ENCODE assay signal across 1 cellular context in the genomic region with DNA sequence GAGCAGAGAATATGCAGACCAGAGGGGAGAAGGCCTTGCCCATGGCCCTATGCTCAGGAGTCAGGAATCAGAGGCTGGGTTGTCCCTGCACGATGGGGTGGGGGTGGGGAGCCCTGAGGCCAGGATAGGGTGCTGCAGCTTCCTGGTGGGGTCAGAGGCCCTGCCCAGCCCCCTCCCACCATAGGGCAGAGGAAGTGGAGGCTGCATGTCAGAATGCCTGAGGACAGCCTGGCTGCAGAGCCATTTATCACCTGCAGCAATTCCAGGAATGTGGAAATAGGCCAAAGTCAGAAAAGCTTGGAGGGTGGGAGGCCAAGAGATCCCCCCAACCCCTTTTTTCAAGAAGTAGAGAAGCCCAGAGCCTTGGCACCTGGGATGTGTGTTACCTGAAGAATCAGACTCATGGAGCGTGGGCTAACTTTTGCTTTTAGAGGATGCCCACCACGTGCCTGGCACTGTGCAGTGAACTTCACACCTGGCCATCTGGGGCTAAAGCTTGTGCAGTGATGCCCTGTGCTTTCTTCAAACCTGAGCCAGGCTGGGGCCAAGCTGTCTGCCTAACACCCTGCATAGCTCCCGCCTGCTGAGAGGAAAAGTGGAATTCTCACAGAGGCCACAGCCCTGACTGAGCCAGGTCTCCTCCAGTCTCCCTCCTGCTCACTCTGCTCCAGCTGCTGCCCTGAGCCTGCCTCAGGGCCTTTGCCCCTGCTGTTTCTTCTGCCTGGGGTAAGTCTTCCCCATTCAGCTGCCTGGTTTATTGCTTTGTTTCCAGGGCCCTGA.
TF ChIP-seq lines count a peak whose summit lies in the region.

No MANE protein-coding gene starts in this region.

TF ChIP-seq in WTC11, 78 proteins besides CTCF, POLR2A, EP300 and RAD21 (continued from another document):
- TF ChIP-seq, protein P1, sequence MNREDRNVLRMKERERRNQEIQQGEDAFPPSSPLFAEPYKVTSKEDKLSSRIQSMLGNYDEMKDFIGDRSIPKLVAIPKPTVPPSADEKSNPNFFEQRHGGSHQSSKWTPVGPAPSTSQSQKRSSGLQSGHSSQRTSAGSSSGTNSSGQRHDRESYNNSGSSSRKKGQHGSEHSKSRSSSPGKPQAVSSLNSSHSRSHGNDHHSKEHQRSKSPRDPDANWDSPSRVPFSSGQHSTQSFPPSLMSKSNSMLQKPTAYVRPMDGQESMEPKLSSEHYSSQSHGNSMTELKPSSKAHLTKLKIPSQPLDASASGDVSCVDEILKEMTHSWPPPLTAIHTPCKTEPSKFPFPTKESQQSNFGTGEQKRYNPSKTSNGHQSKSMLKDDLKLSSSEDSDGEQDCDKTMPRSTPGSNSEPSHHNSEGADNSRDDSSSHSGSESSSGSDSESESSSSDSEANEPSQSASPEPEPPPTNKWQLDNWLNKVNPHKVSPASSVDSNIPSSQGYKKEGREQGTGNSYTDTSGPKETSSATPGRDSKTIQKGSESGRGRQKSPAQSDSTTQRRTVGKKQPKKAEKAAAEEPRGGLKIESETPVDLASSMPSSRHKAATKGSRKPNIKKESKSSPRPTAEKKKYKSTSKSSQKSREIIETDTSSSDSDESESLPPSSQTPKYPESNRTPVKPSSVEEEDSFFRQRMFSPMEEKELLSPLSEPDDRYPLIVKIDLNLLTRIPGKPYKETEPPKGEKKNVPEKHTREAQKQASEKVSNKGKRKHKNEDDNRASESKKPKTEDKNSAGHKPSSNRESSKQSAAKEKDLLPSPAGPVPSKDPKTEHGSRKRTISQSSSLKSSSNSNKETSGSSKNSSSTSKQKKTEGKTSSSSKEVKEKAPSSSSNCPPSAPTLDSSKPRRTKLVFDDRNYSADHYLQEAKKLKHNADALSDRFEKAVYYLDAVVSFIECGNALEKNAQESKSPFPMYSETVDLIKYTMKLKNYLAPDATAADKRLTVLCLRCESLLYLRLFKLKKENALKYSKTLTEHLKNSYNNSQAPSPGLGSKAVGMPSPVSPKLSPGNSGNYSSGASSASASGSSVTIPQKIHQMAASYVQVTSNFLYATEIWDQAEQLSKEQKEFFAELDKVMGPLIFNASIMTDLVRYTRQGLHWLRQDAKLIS (CRISPR knock-in tag; IDR thresholded peaks at IDR 0.05; ENCODE audit: borderline replicate concordance) = no peak
- no peak for TF ChIP-seq ESRRA (CRISPR knock-in tag; IDR thresholded peaks at IDR 0.05; ENCODE audit: borderline replicate concordance)
- no peak for TF ChIP-seq ZNF138 (CRISPR knock-in tag; conservative IDR thresholded peaks at IDR 0.05)
